Comparison of ENCODE assay signal across 8 cellular contexts in genomic region chr7:24963218-24963617, GRCh38. TPM values are rescaled to one million over a fixed set of nuclear protein-coding genes. Genes with fewer than 3 reads are reported as not detected.
A peak's percentile ranks its signal among the peaks of the same experiment; 100 is the strongest.
DNase-seq lines count a peak whose midpoint lies in the region; ATAC-seq lines count a peak whose summit lies in the region.

No MANE protein-coding gene starts in this region.

- H3K27ac Mint-ChIP-seq in activated CD4-positive, alpha-beta memory T cell treated with anti-CD3 and anti-CD28 coated beads for 36 hours = peak overlapping the region; percentile 68

- intact Hi-C loops in activated CD4-positive, alpha-beta memory T cell treated with anti-CD3 and anti-CD28 coated beads for 36 hours (cut with micrococcal nuclease) = no loop called here
- intact Hi-C loops in head of caudate nucleus (cut with DNase I) = no loop called here

- no peaks in the 10 kb centered on the region for H3K9me3 Mint-ChIP-seq in activated CD4-positive, alpha-beta memory T cell treated with anti-CD3 and anti-CD28 coated beads for 36 hours

- peaks cover 85% of the 10 kb centered on the region for H3K4me1 Mint-ChIP-seq in activated CD4-positive, alpha-beta memory T cell treated with anti-CD3 and anti-CD28 coated beads for 36 hours (ENCODE audit: low read depth)

- POLR2A ChIA-PET in activated CD4-positive, alpha-beta memory T cell treated with anti-CD3 and anti-CD28 coated beads for 36 hours (lab: Charles Lee) = interaction anchor here (1.0 to 2.4 kb wide), 3 partner anchors 16 to 136 kb away, joined by 3 to 10 read pairs (median 4); partner anchors contain the start of gene OSBPL3

- H3K27me3 Mint-ChIP-seq in activated CD4-positive, alpha-beta memory T cell treated with anti-CD3 and anti-CD28 coated beads for 36 hours = no peaks in the 10 kb centered on the region

- peaks cover 1% of the 10 kb centered on the region for H3K36me3 Mint-ChIP-seq in activated CD4-positive, alpha-beta memory T cell treated with anti-CD3 and anti-CD28 coated beads for 36 hours

- CTCF ChIA-PET in activated CD4-positive, alpha-beta memory T cell treated with anti-CD3 and anti-CD28 coated beads for 36 hours (lab: Charles Lee) = interaction anchor here (1.6 kb wide), 1 partner anchor 16 kb away, joined by 6 read pairs; no protein-coding TSS in a partner anchor

- peak; percentile 45 for ATAC-seq in GM18868 (IDR thresholded peaks at IDR 0.05; ENCODE audit: unreplicated experiment)
- ATAC-seq in HG03520 (IDR thresholded peaks at IDR 0.05; ENCODE audit: unreplicated experiment) = peak; percentile 30
- ATAC-seq in stimulated activated naive CD8-positive, alpha-beta T cell treated with anti-CD3 and anti-CD28 coated beads, Interleukin-15, Interleukin-2, amounts not matched to agents 100 U/mL and 50 U/mL, for 24 hours = peak; percentile 62
- no peak for ATAC-seq in GM21619 (IDR thresholded peaks at IDR 0.05; ENCODE audit: unreplicated experiment)
- ATAC-seq in HG03571 (IDR thresholded peaks at IDR 0.05; ENCODE audit: unreplicated experiment) = no peak

- no peak overlapping the region for H3K4me3 Mint-ChIP-seq in activated CD4-positive, alpha-beta memory T cell treated with anti-CD3 and anti-CD28 coated beads for 36 hours

- peak; percentile 72 for DNase-seq in activated CD4-positive, alpha-beta memory T cell treated with anti-CD3 and anti-CD28 coated beads for 36 hours
- DNase-seq in head of caudate nucleus (peak; percentile 11 to 86 (median 70)), hepatic stellate cell (ENCODE audit: low spot score) (no peak)
- peak; percentile 67 for DNase-seq in stimulated activated naive CD8-positive, alpha-beta T cell treated with anti-CD3 and anti-CD28 coated beads, Interleukin-15, Interleukin-2, amounts not matched to agents 100 U/mL and 50 U/mL, for 24 hours

RNA-seq across cellular contexts. Expression of gene OSBPL3, which starts 16.8 kb away (rescaled TPM):
- total RNA-seq in activated CD4-positive, alpha-beta memory T cell treated with anti-CD3 and anti-CD28 coated beads for 36 hours = 10 to 100 TPM; 41.2 to 45.1 TPM

Comparison
In these comparisons a context has a peak if more than half of its experiments do, and no peak if none do; other contexts are left out.
1. ATAC-seq: peak in GM18868 (single experiment), HG03520 (single experiment) and stimulated activated naive CD8-positive, alpha-beta T cell treated with anti-CD3 and anti-CD28 coated beads, Interleukin-15, Interleukin-2, amounts not matched to agents 100 U/mL and 50 U/mL, for 24 hours (single experiment); none in GM21619 (single experiment) and HG03571 (single experiment).